In genomic region chr5:177404641-177405134, GRCh38 we compare ENCODE assay signal across 8 cellular contexts.
A peak's percentile ranks its signal among the peaks of the same experiment; 100 is the strongest.
DNase-seq lines count a peak whose midpoint lies in the region; ATAC-seq and TF ChIP-seq lines count a peak whose summit lies in the region.

No MANE protein-coding gene starts in this region.

- H3K4me1 ChIP-seq in iPS DF 6.9 (ENCODE audit: control insufficient read depth, insufficient read depth, low read length): peaks cover 4% of the 10 kb centered on the region
- peaks cover 0 to 48% (median 37%) of the 10 kb centered on the region in 5 donors for H3K4me1 ChIP-seq in subcutaneous abdominal adipose tissue (ENCODE audit: control insufficient read depth in 5 of 5, insufficient read depth in 5 of 5, low read length in 5 of 5)

- peak overlapping the region; percentile 65 for H3K4me3 ChIP-seq in WI38 (ENCODE audit: low read depth, low read length)
- peak overlapping the region; percentile 25 for H3K4me3 ChIP-seq in iPS DF 6.9 (ENCODE audit: low read length)
- H3K4me3 ChIP-seq in subcutaneous abdominal adipose tissue (ENCODE audit: low read depth in 1 of 5, low read length in 5 of 5): peak overlapping the region in 3 of 5 donors; percentile 62 to 71 (median 69)

- no peak for ATAC-seq in GM18519 (IDR thresholded peaks at IDR 0.05; ENCODE audit: low FRiP score, unreplicated experiment)
- ATAC-seq in GM19467 (IDR thresholded peaks at IDR 0.05; ENCODE audit: unreplicated experiment): no peak

- H3K4me3 Mint-ChIP-seq in T-helper 2 cell treated with Interferon-gamma antibody and Interleukin-4, amounts not matched to agents 5 μg/mL and 100 μg/mL, for 36 hours: peak overlapping the region; percentile 59

- no peak for DNase-seq in T-helper 2 cell treated with Interferon-gamma antibody and Interleukin-4, amounts not matched to agents 5 μg/mL and 100 μg/mL, for 36 hours (ENCODE audit: low spot score)
- DNase-seq in T-helper 2 cell (no peak), iPS DF 6.9 (ENCODE audit: low read depth, low spot score) (no peak), DMS114 treated with DMSO at 0.1 percent for 48 hours (lab: John Stamatoyannopoulos, UW; ENCODE audit: unreplicated experiment) (no peak)

- H3K27ac Mint-ChIP-seq in T-helper 2 cell treated with Interferon-gamma antibody and Interleukin-4, amounts not matched to agents 5 μg/mL and 100 μg/mL, for 36 hours: peak overlapping the region; percentile 36

- no peak overlapping the region for H3K27ac ChIP-seq in iPS DF 6.9 (ENCODE audit: low read length)
- H3K27ac ChIP-seq in subcutaneous abdominal adipose tissue (ENCODE audit: low read depth, low read length): no peak overlapping the region

- no CpG with 5 or more reads among the region's 15 CpGs for WGBS in iPS DF 6.9 (ENCODE audit: insufficient coverage, insufficient read length)

- no peak for TF ChIP-seq CTCF in WI38 (IDR thresholded peaks at IDR 0.05; ENCODE audit: low read depth, low read length)

- no peaks in the 10 kb centered on the region for H3K9me3 Mint-ChIP-seq in T-helper 2 cell treated with Interferon-gamma antibody and Interleukin-4, amounts not matched to agents 5 μg/mL and 100 μg/mL, for 36 hours

- peaks cover 16% of the 10 kb centered on the region for H3K4me1 Mint-ChIP-seq in T-helper 2 cell treated with Interferon-gamma antibody and Interleukin-4, amounts not matched to agents 5 μg/mL and 100 μg/mL, for 36 hours (ENCODE audit: low read depth)

- H3K9ac ChIP-seq in subcutaneous abdominal adipose tissue (ENCODE audit: low read length in 5 of 5): peak overlapping the region in 2 of 5 donors; percentile 51 to 71

- peaks cover 24% of the 10 kb centered on the region for H3K27me3 Mint-ChIP-seq in T-helper 2 cell treated with Interferon-gamma antibody and Interleukin-4, amounts not matched to agents 5 μg/mL and 100 μg/mL, for 36 hours (ENCODE audit: low read depth)

- H3K27me3 ChIP-seq in iPS DF 6.9 (ENCODE audit: control insufficient read depth, insufficient read depth, low read length): peaks cover 20% of the 10 kb centered on the region; the same call in 1 of the 2 replicates
- H3K27me3 ChIP-seq in subcutaneous abdominal adipose tissue (ENCODE audit: control insufficient read depth in 5 of 5, insufficient read depth in 4 of 5, low read length in 5 of 5): peaks cover 31 to 45% (median 37%) of the 10 kb centered on the region in 5 donors

- H3K36me3 Mint-ChIP-seq in T-helper 2 cell treated with Interferon-gamma antibody and Interleukin-4, amounts not matched to agents 5 μg/mL and 100 μg/mL, for 36 hours (ENCODE audit: low read depth): no peaks in the 10 kb centered on the region

- H3K36me3 ChIP-seq in iPS DF 6.9 (ENCODE audit: control insufficient read depth, insufficient read depth, low read length) (no peaks in the 10 kb centered on the region), subcutaneous abdominal adipose tissue (ENCODE audit: control insufficient read depth in 5 of 5, insufficient read depth in 5 of 5, low read length in 5 of 5) (no peaks in the 10 kb centered on the region)

- H3K9me3 ChIP-seq in iPS DF 6.9 (ENCODE audit: control insufficient read depth, insufficient read depth, low read length): no peaks in the 10 kb centered on the region
- H3K9me3 ChIP-seq in subcutaneous abdominal adipose tissue (ENCODE audit: control insufficient read depth in 5 of 5, low read length in 5 of 5): no peaks in the 10 kb centered on the region
